Comparison of ENCODE assay signal across 8 cellular contexts in genomic region chr16:85523602-85524364, GRCh38.
DNase-seq lines count a peak whose midpoint lies in the region; ATAC-seq and TF ChIP-seq lines count a peak whose summit lies in the region.

No MANE protein-coding gene starts in this region.

- H3K36me3 ChIP-seq in cardiac muscle cell (no peaks in the 10 kb centered on the region), stomach (no peaks in the 10 kb centered on the region)

- H3K4me3 ChIP-seq in HL-60 (replicated peaks; ENCODE audit: insufficient read depth, low read length) (no peak overlapping the region), cardiac muscle cell (no peak overlapping the region), stomach (no peak overlapping the region)

- intact Hi-C loops in stomach (cut with DNase I; ENCODE audit: low total_unique reads) = no loop called here

- H3K27ac ChIP-seq in HL-60 (replicated peaks) (peak overlapping the region; percentile 92), cardiac muscle cell (peak overlapping the region; percentile 70), stomach (peak overlapping the region; percentile 31 to 63 (median 38))

- H3K36me3 Mint-ChIP-seq in activated naive CD4-positive, alpha-beta T cell treated with anti-CD3 and anti-CD28 coated beads, Interleukin-2, amount 50 U/mL, for 72 hours = no peaks in the 10 kb centered on the region

- no peak for TF ChIP-seq CTCF in HL-60 (IDR thresholded peaks at IDR 0.05; ENCODE audit: insufficient read depth, low read length)
- no peak for TF ChIP-seq CTCF in cardiac muscle cell (IDR thresholded peaks at IDR 0.05; ENCODE audit: low read depth, low read length)
- TF ChIP-seq CTCF in stomach (IDR thresholded peaks at IDR 0.05) = no peak

- H3K4me1 ChIP-seq in cardiac muscle cell (ENCODE audit: low read depth) (peaks cover 50% of the 10 kb centered on the region), stomach (peaks cover 42 to 55% (median 51%) of the 10 kb centered on the region in 4 donors)

- ATAC-seq in activated naive CD4-positive, alpha-beta T cell treated with anti-CD3 and anti-CD28 coated beads, Interleukin-2, amount 50 U/mL, for 72 hours = no peak
- ATAC-seq in HG02623 (IDR thresholded peaks at IDR 0.05; ENCODE audit: unreplicated experiment) (no peak), HG03280 (IDR thresholded peaks at IDR 0.05; ENCODE audit: unreplicated experiment) (no peak)

- TF ChIP-seq POLR2A in stomach (IDR thresholded peaks at IDR 0.05) = no peak

- WGBS in stomach, 5 donors = 39 to 60% (median 42%) methylated on average over 13 to 22 of the region's 22 CpGs

- H3K9me3 ChIP-seq in cardiac muscle cell (ENCODE audit: low read depth) (no peaks in the 10 kb centered on the region), stomach (no peaks in the 10 kb centered on the region)

- no peak overlapping the region for H3K27ac Mint-ChIP-seq in activated naive CD4-positive, alpha-beta T cell treated with anti-CD3 and anti-CD28 coated beads, Interleukin-2, amount 50 U/mL, for 72 hours

- DNase-seq in HL-60 (ENCODE audit: low read depth in 1 of 2, low spot score in 1 of 2) (peak; percentile 35 to 36), RPMI8226 (peak; percentile 62), cardiac muscle cell (ENCODE audit: low read depth in 1 of 2, low spot score in 1 of 2) (peak; percentile 75 to 86), stomach (peak; percentile 74), OCI-M2 (lab: John Stamatoyannopoulos, UW; ENCODE audit: unreplicated experiment) (no peak)
- no peak for DNase-seq in activated naive CD4-positive, alpha-beta T cell treated with anti-CD3 and anti-CD28 coated beads, Interleukin-2, amount 50 U/mL, for 72 hours (ENCODE audit: low spot score in 2 of 2)

- peaks cover 5 to 6% of the 10 kb centered on the region in 2 donors for H3K9me3 Mint-ChIP-seq in activated naive CD4-positive, alpha-beta T cell treated with anti-CD3 and anti-CD28 coated beads, Interleukin-2, amount 50 U/mL, for 72 hours

- no peak for TF ChIP-seq EP300 in stomach (IDR thresholded peaks at IDR 0.05)

- H3K27me3 ChIP-seq in HL-60 (ENCODE audit: insufficient read depth, poor library complexity, severe bottlenecking) (no peaks in the 10 kb centered on the region), cardiac muscle cell (no peaks in the 10 kb centered on the region), stomach (no peaks in the 10 kb centered on the region)

Comparison
In these comparisons a context has a peak if more than half of its experiments do, and no peak if none do; other contexts are left out.
1. DNase-seq: peak in HL-60 (2 of 2), RPMI8226 (single experiment), cardiac muscle cell (2 of 2) and stomach (single experiment); none in OCI-M2 (single experiment) and activated naive CD4-positive, alpha-beta T cell treated with anti-CD3 and anti-CD28 coated beads, Interleukin-2, amount 50 U/mL, for 72 hours (0 of 2).
2. H3K27ac ChIP-seq: peak in every context shown above with its lines; median percentile 92 in HL-60; 70 in cardiac muscle cell; 38 in stomach.